Comparison of ENCODE assay signal across 7 cellular contexts in genomic region chr9:131668439-131669233, GRCh38.
DNase-seq lines count a peak whose midpoint lies in the region; ATAC-seq and TF ChIP-seq lines count a peak whose summit lies in the region.

No MANE protein-coding gene starts in this region.

- H3K27ac ChIP-seq in mammary epithelial cell (ENCODE audit: insufficient read depth, low read depth, low read length), result no peak overlapping the region

- peak overlapping the region; percentile 25 for H3K4me2 ChIP-seq in mammary epithelial cell (ENCODE audit: insufficient read depth, low read depth, low read length)

- no TSS peak for BruUV-seq in mammary epithelial cell (replicated peaks; lab: Mats Ljungman, UMichigan)

- no peaks in the 10 kb centered on the region for H3K27me3 Mint-ChIP-seq in WTC11 (ENCODE audit: low read depth)
- H3K27me3 Mint-ChIP-seq in stimulated activated naive B cell treated with anti-CD40 and anti-IgM and Interleukin-4, amounts not matched to agents 10 μg/mL and 1 μg/mL and 100 μg/mL, for 72 hours, result no peaks in the 10 kb centered on the region

- no peak overlapping the region for H3K9ac ChIP-seq in mammary epithelial cell (ENCODE audit: insufficient read depth, low read length)

- H3K36me3 ChIP-seq in mammary epithelial cell (ENCODE audit: insufficient read depth, low read length), result no peaks in the 10 kb centered on the region
- no peaks in the 10 kb centered on the region for H3K36me3 ChIP-seq in mucosa of descending colon (ENCODE audit: low read depth)

- no peak overlapping the region for H3K4me3 Mint-ChIP-seq in WTC11
- peak overlapping the region; percentile 79 for H3K4me3 Mint-ChIP-seq in stimulated activated naive B cell treated with anti-CD40 and anti-IgM and Interleukin-4, amounts not matched to agents 10 μg/mL and 1 μg/mL and 100 μg/mL, for 72 hours

- POLR2A ChIA-PET in WTC11 (lab: Charles Lee), result no interaction called here

- H3K79me2 ChIP-seq in mammary epithelial cell (ENCODE audit: insufficient read depth, low read length), result peaks cover 67% of the 10 kb centered on the region

- peaks cover 47% of the 10 kb centered on the region for H3K4me1 Mint-ChIP-seq in WTC11
- H3K4me1 Mint-ChIP-seq in stimulated activated naive B cell treated with anti-CD40 and anti-IgM and Interleukin-4, amounts not matched to agents 10 μg/mL and 1 μg/mL and 100 μg/mL, for 72 hours, result peaks cover 76 to 96% of the 10 kb centered on the region in 2 donors

- peaks cover 23% of the 10 kb centered on the region for H3K9me3 Mint-ChIP-seq in WTC11
- no peaks in the 10 kb centered on the region for H3K9me3 Mint-ChIP-seq in stimulated activated naive B cell treated with anti-CD40 and anti-IgM and Interleukin-4, amounts not matched to agents 10 μg/mL and 1 μg/mL and 100 μg/mL, for 72 hours

- intact Hi-C loops in mammary epithelial cell (cut with micrococcal nuclease), result no loop called here
- intact Hi-C loops in mucosa of descending colon (cut with DNase I, micrococcal nuclease), result no loop called here

- in situ Hi-C loops in mammary epithelial cell (cut with MboI; ENCODE audit: low sequenced_read_pairs in 2 of 2), result no loop called here

- CTCF ChIA-PET in WTC11 (lab: Charles Lee), result no interaction called here
- CTCF ChIA-PET in mammary epithelial cell (lab: Charles Lee; ENCODE audit: low non-redundant PET), result interaction anchor here (0.6 kb wide), 1 partner anchor 71 kb away, joined by 3 read pairs; no protein-coding TSS in a partner anchor

- H3K36me3 Mint-ChIP-seq in WTC11, result peaks cover 23% of the 10 kb centered on the region
- H3K36me3 Mint-ChIP-seq in stimulated activated naive B cell treated with anti-CD40 and anti-IgM and Interleukin-4, amounts not matched to agents 10 μg/mL and 1 μg/mL and 100 μg/mL, for 72 hours, result peaks cover 35 to 71% of the 10 kb centered on the region in 2 donors

- DNase-seq in WTC11 (ENCODE audit: low spot score), result no peak
- peak; percentile 58 for DNase-seq in mammary epithelial cell
- DNase-seq in mucosa of descending colon, result peak in 1 of 3 donors; percentile 69
- peak; percentile 77 for DNase-seq in stimulated activated naive B cell treated with anti-CD40 and anti-IgM and Interleukin-4, amounts not matched to agents 10 μg/mL and 1 μg/mL and 100 μg/mL, for 72 hours
- no peak for DNase-seq in COR-L47 (lab: John Stamatoyannopoulos, UW)

- WGBS in mammary epithelial cell (ENCODE audit: low coverage, missing lambda C conversion rate), result 49% methylated on average over 13 of the region's 14 CpGs

- TF ChIP-seq CTCF in WTC11 (IDR thresholded peaks at IDR 0.05) (no peak), mammary epithelial cell (conservative IDR thresholded peaks at IDR 0.05 in 1 of 2, IDR thresholded peaks at IDR 0.05 in 1 of 2; ENCODE audit: extremely low read depth in 1 of 2, insufficient read depth in 1 of 2, low read depth in 1 of 2, low read length in 2 of 2) (no peak), mucosa of descending colon (IDR thresholded peaks at IDR 0.05) (no peak)

- peaks cover 22% of the 10 kb centered on the region for H3K4me1 ChIP-seq in mammary epithelial cell (ENCODE audit: insufficient read depth, low read length)
- peaks cover 27% of the 10 kb centered on the region for H3K4me1 ChIP-seq in mucosa of descending colon (ENCODE audit: low read depth)

- dilution Hi-C loops in mammary epithelial cell (cut with HindIII; ENCODE audit: low sequenced_read_pairs), result no loop called here

- H3K27ac Mint-ChIP-seq in WTC11, result peak overlapping the region; percentile 45
- H3K27ac Mint-ChIP-seq in stimulated activated naive B cell treated with anti-CD40 and anti-IgM and Interleukin-4, amounts not matched to agents 10 μg/mL and 1 μg/mL and 100 μg/mL, for 72 hours, result peak overlapping the region; percentile 97

- no peak overlapping the region for H2AFZ ChIP-seq in mammary epithelial cell (ENCODE audit: low read depth, low read length)

- H3K4me3 ChIP-seq in mammary epithelial cell (replicated peaks in 1 of 3; ENCODE audit: insufficient read depth in 1 of 3, low read depth in 2 of 3, low read length in 3 of 3), result no peak overlapping the region
- H3K4me3 ChIP-seq in mucosa of descending colon, result no peak overlapping the region

- H3K9me3 ChIP-seq in mammary epithelial cell (replicated peaks; ENCODE audit: insufficient read depth, low read length), result no peaks in the 10 kb centered on the region
- no peaks in the 10 kb centered on the region for H3K9me3 ChIP-seq in mucosa of descending colon

- no peaks in the 10 kb centered on the region for H4K20me1 ChIP-seq in mammary epithelial cell (ENCODE audit: insufficient read depth, low read length)

- H3K27me3 ChIP-seq in mammary epithelial cell (ENCODE audit: insufficient read depth, low read length), result no peaks in the 10 kb centered on the region

- ATAC-seq in GM18907 (IDR thresholded peaks at IDR 0.05; ENCODE audit: unreplicated experiment) (peak; percentile 52), HG03571 (IDR thresholded peaks at IDR 0.05; ENCODE audit: unreplicated experiment) (peak; percentile 46), WTC11 (peak; percentile 69), mucosa of descending colon (peak; percentile 51)
- peak; percentile 79 to 81 for ATAC-seq in stimulated activated naive B cell treated with anti-CD40 and anti-IgM and Interleukin-4, amounts not matched to agents 10 μg/mL and 1 μg/mL and 100 μg/mL, for 72 hours (replicated peaks)

TF ChIP-seq in WTC11, 78 proteins besides CTCF, POLR2A, EP300 and RAD21 (continues in another document):
- TF ChIP-seq GABPB1 (CRISPR knock-in tag; IDR thresholded peaks at IDR 0.05) (no peak), FOXJ3 (CRISPR knock-in tag; IDR thresholded peaks at IDR 0.05; ENCODE audit: borderline replicate concordance) (no peak), RORB (CRISPR knock-in tag; IDR thresholded peaks at IDR 0.05) (no peak), EMX1 (CRISPR knock-in tag; IDR thresholded peaks at IDR 0.05) (no peak), AFF4 (CRISPR knock-in tag; IDR thresholded peaks at IDR 0.05; ENCODE audit: borderline replicate concordance) (no peak), ATF1 (CRISPR knock-in tag; IDR thresholded peaks at IDR 0.05) (no peak), ZNF281 (CRISPR knock-in tag; IDR thresholded peaks at IDR 0.05) (no peak)

Comparison
In these comparisons a context has a peak if more than half of its experiments do, and no peak if none do; other contexts are left out.
1. DNase-seq: peak in mammary epithelial cell (single experiment) and stimulated activated naive B cell treated with anti-CD40 and anti-IgM and Interleukin-4, amounts not matched to agents 10 μg/mL and 1 μg/mL and 100 μg/mL, for 72 hours (single experiment); none in WTC11 (single experiment) and COR-L47 (single experiment).
2. Peak in every context shown above with its lines, with median percentiles within 50 percentile points of each other: ATAC-seq.